21 cellular contexts compared by ENCODE assay signal in genomic region chr14:96263347-96264199, GRCh38. TPM values are rescaled to one million over a fixed set of nuclear protein-coding genes. Genes with fewer than 3 reads are reported as not detected.
DNase-seq lines count a peak whose midpoint lies in the region; ATAC-seq and TF ChIP-seq lines count a peak whose summit lies in the region.
"Had no signal": no experiment of that assay in that cellular context is flagged by ENCODE, and none has a peak within 500 bp of the region (broad histone marks: within the 10 kb centered on the region; RNA-seq: fewer than 3 reads in every experiment).

No MANE protein-coding gene starts in this region.

- peaks cover 86% of the 10 kb centered on the region for H3K36me3 Mint-ChIP-seq in HFFc6 (ENCODE audit: low read depth)
- no peaks in the 10 kb centered on the region for H3K36me3 Mint-ChIP-seq in activated CD4-positive, alpha-beta T cell treated with anti-CD3 and anti-CD28 coated beads for 36 hours (ENCODE audit: low read depth)
- H3K36me3 Mint-ChIP-seq: activated naive CD4-positive, alpha-beta T cell treated with anti-CD3 and anti-CD28 coated beads, Interleukin-2, amount 50 U/mL, for 24 hours had no signal

- H3F3A ChIP-seq in SU-DHL-6 (ENCODE audit: insufficient read depth): no peaks in the 10 kb centered on the region

- H3K9me3 Mint-ChIP-seq in HFFc6: peaks cover 4% of the 10 kb centered on the region; the same call in 1 of the 2 replicates
- no peaks in the 10 kb centered on the region for H3K9me3 Mint-ChIP-seq in activated CD4-positive, alpha-beta T cell treated with anti-CD3 and anti-CD28 coated beads for 36 hours (ENCODE audit: low read depth)
- H3K9me3 Mint-ChIP-seq: activated naive CD4-positive, alpha-beta T cell treated with anti-CD3 and anti-CD28 coated beads, Interleukin-2, amount 50 U/mL, for 24 hours; naive thymus-derived CD8-positive, alpha-beta T cell had no signal

- no peaks in the 10 kb centered on the region for H3K9me3 ChIP-seq in SU-DHL-6 (ENCODE audit: insufficient read depth, low read length)
- H3K9me3 ChIP-seq: spleen, thoracic aorta had no signal

- ATAC-seq in left colon (peak; percentile 81), left cardiac atrium (no peak)
- ATAC-seq in activated CD4-positive, alpha-beta T cell treated with anti-CD3 and anti-CD28 coated beads for 36 hours: no peak
- ATAC-seq: naive thymus-derived CD8-positive, alpha-beta T cell had no signal

- TF ChIP-seq CTCF in C4-2B (conservative IDR thresholded peaks at IDR 0.05) (peak; percentile 55), HFFc6 (IDR thresholded peaks at IDR 0.05) (no peak), SU-DHL-6 (IDR thresholded peaks at IDR 0.05; ENCODE audit: insufficient read depth, low read length, poor library complexity, severe bottlenecking) (no peak)

- H3K4me2 ChIP-seq in SU-DHL-6 (ENCODE audit: low read depth, low read length, poor library complexity, severe bottlenecking): no peak overlapping the region
- H3K4me2 ChIP-seq: KMS-11 had no signal

- H3K79me2 ChIP-seq in SU-DHL-6 (ENCODE audit: insufficient read depth, low read length): no peaks in the 10 kb centered on the region

- H3K27me3 Mint-ChIP-seq in HFFc6 (ENCODE audit: insufficient read depth): peaks cover 6% of the 10 kb centered on the region
- peaks cover 4% of the 10 kb centered on the region for H3K27me3 Mint-ChIP-seq in activated CD4-positive, alpha-beta T cell treated with anti-CD3 and anti-CD28 coated beads for 36 hours

- H3K4me1 Mint-ChIP-seq in HFFc6 (ENCODE audit: low read depth): peaks cover 100% of the 10 kb centered on the region
- no peaks in the 10 kb centered on the region for H3K4me1 Mint-ChIP-seq in activated CD4-positive, alpha-beta T cell treated with anti-CD3 and anti-CD28 coated beads for 36 hours
- H3K4me1 Mint-ChIP-seq: activated naive CD4-positive, alpha-beta T cell treated with anti-CD3 and anti-CD28 coated beads, Interleukin-2, amount 50 U/mL, for 24 hours; H9; naive thymus-derived CD8-positive, alpha-beta T cell had no signal

- no peaks in the 10 kb centered on the region for H3K36me3 ChIP-seq in SU-DHL-6 (ENCODE audit: low read length)
- H3K36me3 ChIP-seq: spleen, thoracic aorta had no signal

- H3K27ac ChIP-seq in C4-2B (peak overlapping the region; percentile 69), SU-DHL-6 (ENCODE audit: low read depth, low read length) (no peak overlapping the region)
- H3K27ac ChIP-seq: KMS-11, SK-N-MC, thoracic aorta had no signal

- no peak overlapping the region for H3K4me3 ChIP-seq in SU-DHL-6 (ENCODE audit: insufficient read depth, low read length, poor library complexity, severe bottlenecking)
- H3K4me3 ChIP-seq: SK-N-MC, spleen, thoracic aorta had no signal

- POLR2A ChIA-PET in activated CD4-positive, alpha-beta T cell treated with anti-CD3 and anti-CD28 coated beads for 36 hours (lab: Charles Lee): no interaction called here

- H3K4me3 Mint-ChIP-seq in HFFc6: no peak overlapping the region
- H3K4me3 Mint-ChIP-seq in activated CD4-positive, alpha-beta T cell treated with anti-CD3 and anti-CD28 coated beads for 36 hours: no peak overlapping the region
- H3K4me3 Mint-ChIP-seq: activated naive CD4-positive, alpha-beta T cell treated with anti-CD3 and anti-CD28 coated beads, Interleukin-2, amount 50 U/mL, for 24 hours; H9; naive thymus-derived CD8-positive, alpha-beta T cell had no signal

- DNase-seq in HFFc6 (no peak), left colon (no peak), DMS79 (lab: John Stamatoyannopoulos, UW) (no peak), left cardiac atrium (no peak)
- no peak for DNase-seq in activated CD4-positive, alpha-beta T cell treated with anti-CD3 and anti-CD28 coated beads for 36 hours
- no peak for DNase-seq in stimulated activated CD4-positive, alpha-beta T cell treated with anti-CD3 and anti-CD28 coated beads, Interleukin-4, amount 100 ng/mL, for 4 hours
- DNase-seq: activated T-cell treated with anti-CD3 and anti-CD28 coated beads, Interleukin-2, amount 50 U/mL, for 1 hour; AML-193; erythroblast; H9; naive thymus-derived CD8-positive, alpha-beta T cell; NCI-H1417; NCI-H2227 treated with DMSO at 0.1 percent for 48 hours; spleen had no signal

- CTCF ChIA-PET in activated CD4-positive, alpha-beta T cell treated with anti-CD3 and anti-CD28 coated beads for 36 hours (lab: Charles Lee): no interaction called here

- peak overlapping the region; percentile 32 for H2AFZ ChIP-seq in SU-DHL-6 (ENCODE audit: low read depth, low read length, severe bottlenecking)

- no peaks in the 10 kb centered on the region for H3K27me3 ChIP-seq in SU-DHL-6 (ENCODE audit: low read length)

- H4K20me1 ChIP-seq in SU-DHL-6 (ENCODE audit: low read depth, low read length): no peaks in the 10 kb centered on the region

- intact Hi-C loops in left colon (cut with DNase I, micrococcal nuclease): no loop called here
- intact Hi-C loops in activated CD4-positive, alpha-beta T cell treated with anti-CD3 and anti-CD28 coated beads for 36 hours (cut with DNase I, micrococcal nuclease): no loop called here
- intact Hi-C loops in left cardiac atrium (cut with DNase I): no loop called here

- H3K9ac ChIP-seq in SU-DHL-6 (ENCODE audit: low read length): no peak overlapping the region
- H3K9ac ChIP-seq: KMS-11 had no signal

- no peaks in the 10 kb centered on the region for H3K9me2 ChIP-seq in SU-DHL-6 (replicated peaks; ENCODE audit: insufficient read depth, low read length)

- peak overlapping the region; percentile 13; the same call in 1 of the 2 replicates for H3K27ac Mint-ChIP-seq in HFFc6
- H3K27ac Mint-ChIP-seq in activated CD4-positive, alpha-beta T cell treated with anti-CD3 and anti-CD28 coated beads for 36 hours: no peak overlapping the region
- H3K27ac Mint-ChIP-seq: activated naive CD4-positive, alpha-beta T cell treated with anti-CD3 and anti-CD28 coated beads, Interleukin-2, amount 50 U/mL, for 24 hours; H9; progenitor cell of endocrine pancreas had no signal

RNA-seq across cellular contexts. Expression of gene BDKRB1, which starts 7.6 kb away (rescaled TPM):
- total RNA-seq in HFFc6 (2021; fragmentation: NEBNext Ultra II Directional; extraction: Animal tissue kit (Norgen Biotek cat#: 25700)): 10 to 100 TPM; 41.5 to 67.8 (median 59.2) TPM
- 1 to 10 TPM; 5.2 to 6.6 TPM for total RNA-seq in left colon
- total RNA-seq in activated CD4-positive, alpha-beta T cell treated with anti-CD3 and anti-CD28 coated beads for 36 hours: not detected
- total RNA-seq in left cardiac atrium: 1 to 10 TPM in 1 of 2 donors, under 1 TPM in 1; 0.21 to 1.0 TPM
- total RNA-seq: H9; naive thymus-derived CD8-positive, alpha-beta T cell; progenitor cell of endocrine pancreas; spleen had no signal

RNA-seq across cellular contexts. Expression of gene BDKRB2, which starts 58.9 kb away (rescaled TPM):
- 10 to 100 TPM in 1 of 6 experiments, 1 to 10 TPM in 5; 5.8 to 11.2 (median 9.1) TPM for total RNA-seq in HFFc6 (2021; fragmentation: NEBNext Ultra II Directional; extraction: Animal tissue kit (Norgen Biotek cat#: 25700))
- total RNA-seq in left colon (10 to 100 TPM; 14.2 to 33.6 TPM), left cardiac atrium (1 to 10 TPM; 2.0 to 5.4 TPM)
- total RNA-seq in activated CD4-positive, alpha-beta T cell treated with anti-CD3 and anti-CD28 coated beads for 36 hours: not detected
- total RNA-seq: naive thymus-derived CD8-positive, alpha-beta T cell had no signal

Comparison
In these comparisons a context has a peak if more than half of its experiments do, and no peak if none do; other contexts are left out.
1. RNA of gene BDKRB1, which starts 7.6 kb away (total RNA-seq): 41.5 to 67.8 TPM in HFFc6; 5.2 to 6.6 TPM in left colon, 0.21 to 1.0 TPM in left cardiac atrium and not detected in activated CD4-positive, alpha-beta T cell treated with anti-CD3 and anti-CD28 coated beads for 36 hours; every median in the first group is over 4 times any median in the second.